ENCODE assay signal across 8 cellular contexts in the genomic region with DNA sequence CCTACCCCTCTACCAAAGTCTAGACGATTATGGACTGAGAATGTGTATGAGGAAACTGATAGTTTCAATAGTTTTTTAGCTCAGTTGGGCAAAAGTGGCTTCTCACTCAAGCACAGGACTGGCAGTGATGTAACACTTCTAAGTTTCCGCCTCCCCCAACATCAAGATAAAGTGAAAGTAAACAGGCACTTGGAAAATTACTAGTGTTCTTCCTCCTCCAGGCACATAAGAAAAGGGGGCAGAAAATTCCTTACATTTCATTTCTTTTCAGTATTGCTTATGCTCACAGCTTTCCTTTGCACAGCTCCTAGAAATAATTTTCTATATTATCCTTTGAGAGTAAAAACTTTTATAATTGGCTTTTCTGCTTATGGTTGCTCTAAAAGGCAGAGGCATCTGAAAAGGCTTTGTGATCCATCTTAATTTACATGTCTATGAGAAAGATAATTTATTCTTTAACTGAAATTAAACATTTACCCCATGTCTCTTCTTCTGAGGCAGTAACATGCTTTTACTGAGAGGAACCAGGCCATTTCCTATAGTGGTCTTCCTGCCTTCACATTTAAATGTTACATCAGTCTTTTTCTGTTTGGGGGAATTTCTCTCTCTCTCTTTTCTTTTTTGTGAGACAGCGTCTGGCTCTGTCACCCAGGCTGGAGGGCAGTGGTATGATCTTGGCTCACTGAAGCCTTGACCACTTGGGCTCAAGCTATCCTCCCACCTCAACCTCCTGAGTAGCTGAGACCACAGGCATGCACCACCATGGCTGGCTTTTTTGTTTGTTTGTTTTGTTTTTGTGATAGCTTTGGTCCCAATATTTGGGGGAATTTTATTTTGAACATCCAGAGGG.
DNase-seq lines count a peak whose midpoint lies in the region; ATAC-seq and TF ChIP-seq lines count a peak whose summit lies in the region.

No MANE protein-coding gene starts in this region.

- H3K9me3 Mint-ChIP-seq in activated CD8-positive, alpha-beta T cell treated with anti-CD3 and anti-CD28 coated beads, Interleukin-2, amount 10 ng/mL, durations not matched to agents 7 days and 5 days (ENCODE audit: insufficient read depth) = no peaks in the 10 kb centered on the region
- H3K9me3 Mint-ChIP-seq in natural killer cell treated with Interleukin-12 subunit alpha and Interleukin-12 subunit beta and Interleukin-15 and Interleukin-18, amount 100 ng/mL, for 72 hours = no peaks in the 10 kb centered on the region

- no peaks in the 10 kb centered on the region for H3K79me2 ChIP-seq in ACC112 (ENCODE audit: control insufficient read depth, insufficient read depth, low read length, unreplicated experiment)

- no peaks in the 10 kb centered on the region for H3K27me3 Mint-ChIP-seq in activated CD8-positive, alpha-beta T cell treated with anti-CD3 and anti-CD28 coated beads, Interleukin-2, amount 10 ng/mL, durations not matched to agents 7 days and 5 days (ENCODE audit: low read depth)
- H3K27me3 Mint-ChIP-seq in natural killer cell treated with Interleukin-12 subunit alpha and Interleukin-12 subunit beta and Interleukin-15 and Interleukin-18, amount 100 ng/mL, for 72 hours = no peaks in the 10 kb centered on the region

- no peaks in the 10 kb centered on the region for H3K36me3 ChIP-seq in ACC112 (ENCODE audit: insufficient read depth, low read length)

- H3K4me3 Mint-ChIP-seq in activated CD8-positive, alpha-beta T cell treated with anti-CD3 and anti-CD28 coated beads, Interleukin-2, amount 10 ng/mL, durations not matched to agents 7 days and 5 days = peak overlapping the region; percentile 80
- H3K4me3 Mint-ChIP-seq in natural killer cell treated with Interleukin-12 subunit alpha and Interleukin-12 subunit beta and Interleukin-15 and Interleukin-18, amount 100 ng/mL, for 72 hours = peak overlapping the region; percentile 91

- peaks cover 1% of the 10 kb centered on the region for H3K36me3 Mint-ChIP-seq in activated CD8-positive, alpha-beta T cell treated with anti-CD3 and anti-CD28 coated beads, Interleukin-2, amount 10 ng/mL, durations not matched to agents 7 days and 5 days (ENCODE audit: low read depth)
- H3K36me3 Mint-ChIP-seq in natural killer cell treated with Interleukin-12 subunit alpha and Interleukin-12 subunit beta and Interleukin-15 and Interleukin-18, amount 100 ng/mL, for 72 hours = peaks cover 1% of the 10 kb centered on the region

- DNase-seq in GM13977 (ENCODE audit: low spot score) (peak; percentile 62), NCI-H2107 (lab: John Stamatoyannopoulos, UW) (peak; percentile 12), NCI-H345 treated with DMSO at 0.1 percent for 48 hours (lab: John Stamatoyannopoulos, UW; ENCODE audit: unreplicated experiment) (no peak)
- DNase-seq in activated CD8-positive, alpha-beta T cell treated with anti-CD3 and anti-CD28 coated beads, Interleukin-2, amount 10 ng/mL, durations not matched to agents 7 days and 5 days = peak; percentile 70
- DNase-seq in natural killer cell treated with Interleukin-12 subunit alpha and Interleukin-12 subunit beta and Interleukin-15 and Interleukin-18, amount 100 ng/mL, for 72 hours (ENCODE audit: low spot score) = peak; percentile 72

- H3K4me1 ChIP-seq in ACC112 (ENCODE audit: control insufficient read depth, insufficient read depth, low read length, unreplicated experiment) = peaks cover 13% of the 10 kb centered on the region

- peak overlapping the region; percentile 89 for H3K27ac ChIP-seq in ACC112 (ENCODE audit: low read depth, low read length)

- H3K27ac Mint-ChIP-seq in activated CD8-positive, alpha-beta T cell treated with anti-CD3 and anti-CD28 coated beads, Interleukin-2, amount 10 ng/mL, durations not matched to agents 7 days and 5 days = peak overlapping the region; percentile 99
- H3K27ac Mint-ChIP-seq in natural killer cell treated with Interleukin-12 subunit alpha and Interleukin-12 subunit beta and Interleukin-15 and Interleukin-18, amount 100 ng/mL, for 72 hours = peak overlapping the region; percentile 97 to 98

- no peaks in the 10 kb centered on the region for H3K27me3 ChIP-seq in ACC112 (ENCODE audit: insufficient read depth, low read length)

- H2AFZ ChIP-seq in ACC112 (ENCODE audit: low read length, unreplicated experiment) = peak overlapping the region; percentile 57

- in situ Hi-C loops in GM13977 (cut with MboI; ENCODE audit: low pct_unique_long_range_greater_than_20kb, low sequenced_read_pairs, unreplicated experiment) = no loop called here

- H3K4me3 ChIP-seq in ACC112 (ENCODE audit: low read depth, low read length) = peak overlapping the region; percentile 69

- TF ChIP-seq CTCF in GM13977 (IDR thresholded peaks at IDR 0.05; ENCODE audit: extremely low read depth, insufficient read depth, missing control alignments) = no peak

- POLR2A ChIA-PET in activated CD8-positive, alpha-beta T cell treated with anti-CD3 and anti-CD28 coated beads, Interleukin-2, amount 10 ng/mL, durations not matched to agents 7 days and 5 days (lab: Charles Lee) = interaction anchor here (0.6 to 7.9 kb wide), 10 partner anchors 11 to 197 kb away, joined by 3 to 166 read pairs (median 4); a partner anchor contains a TSS

- ATAC-seq in HG02763 (IDR thresholded peaks at IDR 0.05; ENCODE audit: unreplicated experiment) = peak; percentile 74
- peak; percentile 81 for ATAC-seq in activated CD8-positive, alpha-beta T cell treated with anti-CD3 and anti-CD28 coated beads, Interleukin-2, amount 10 ng/mL, durations not matched to agents 7 days and 5 days
- ATAC-seq in esophagus mucosa = peak; percentile 53
- peak; percentile 77 to 83 for ATAC-seq in natural killer cell treated with Interleukin-12 subunit alpha and Interleukin-12 subunit beta and Interleukin-15 and Interleukin-18, amount 100 ng/mL, for 72 hours

- H3K4me1 Mint-ChIP-seq in activated CD8-positive, alpha-beta T cell treated with anti-CD3 and anti-CD28 coated beads, Interleukin-2, amount 10 ng/mL, durations not matched to agents 7 days and 5 days (ENCODE audit: low read depth) = peaks cover 35% of the 10 kb centered on the region
- peaks cover 22 to 26% of the 10 kb centered on the region in 2 donors for H3K4me1 Mint-ChIP-seq in natural killer cell treated with Interleukin-12 subunit alpha and Interleukin-12 subunit beta and Interleukin-15 and Interleukin-18, amount 100 ng/mL, for 72 hours (ENCODE audit: low read depth in 2 of 2)

- CTCF ChIA-PET in activated CD8-positive, alpha-beta T cell treated with anti-CD3 and anti-CD28 coated beads, Interleukin-2, amount 10 ng/mL, durations not matched to agents 7 days and 5 days (lab: Charles Lee) = interaction anchor here (1.0 to 4.1 kb wide), 8 partner anchors 25 to 125 kb away, joined by 3 to 22 read pairs (median 7); a partner anchor contains a TSS
